31 cellular contexts compared by ENCODE assay signal in the genomic region with DNA sequence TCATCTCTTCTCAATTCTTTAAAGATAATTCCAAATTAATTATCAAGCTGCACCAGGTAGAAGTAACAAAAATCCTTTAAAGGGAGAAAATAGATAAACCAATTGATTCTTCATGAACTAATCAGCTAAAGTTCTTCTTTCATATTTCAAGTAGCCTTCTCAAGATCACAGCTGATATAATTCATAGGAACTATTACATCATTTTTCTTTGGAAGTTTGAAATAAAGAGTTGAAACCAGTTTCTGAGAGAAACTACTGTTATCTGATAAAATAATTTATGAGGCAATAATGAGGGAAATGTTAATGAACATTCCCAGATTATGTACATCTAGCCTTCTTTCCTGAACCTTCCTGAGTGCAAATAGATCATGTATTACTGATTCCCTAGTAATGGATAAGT.
"Had no signal": no experiment of that assay in that cellular context is flagged by ENCODE, and none has a peak within 500 bp of the region (broad histone marks: within the 10 kb centered on the region; RNA-seq: fewer than 3 reads in every experiment).

No MANE protein-coding gene starts in this region.

- H3K9me3 ChIP-seq: ascending aorta had no signal

- ATAC-seq: activated CD4-positive, alpha-beta T cell treated with anti-CD3 and anti-CD28 coated beads for 36 hours; activated CD4-positive, CD25-positive, alpha-beta regulatory T cell treated with anti-CD3 and anti-CD28 coated beads, Interleukin-2, amount 50 U/mL, for 24 hours; activated CD8-positive, alpha-beta memory T cell treated with anti-CD3 and anti-CD28 coated beads, Interleukin-2, amount 10 ng/mL, durations not matched to agents 7 days and 5 days; activated CD8-positive, alpha-beta T cell treated with anti-CD3 and anti-CD28 coated beads, Interleukin-2, amount 10 ng/mL, durations not matched to agents 7 days and 5 days; activated naive CD8-positive, alpha-beta T cell treated with anti-CD3 and anti-CD28 coated beads, Interleukin-2, amount 50 U/mL, for 24 hours; WTC11 had no signal

- H3K27me3 ChIP-seq: ascending aorta, cardiac muscle cell had no signal

- H3K36me3 ChIP-seq: ascending aorta, cardiac muscle cell, WERI-Rb-1 had no signal

- DNase-seq: activated CD4-positive, alpha-beta memory T cell treated with anti-CD3 and anti-CD28 coated beads, Interleukin-2, amount 10 ng/mL, durations not matched to agents 7 days and 5 days; activated CD4-positive, alpha-beta T cell treated with anti-CD3 and anti-CD28 coated beads for 1 hour; activated CD4-positive, alpha-beta T cell treated with anti-CD3 and anti-CD28 coated beads for 36 hours; activated CD4-positive, alpha-beta T cell treated with anti-CD3 and anti-CD28 coated beads for 48 hours; activated CD4-positive, alpha-beta T cell treated with anti-CD3 and anti-CD28 coated beads, Interleukin-2, amount 10 ng/mL, durations not matched to agents 7 days and 5 days; activated CD4-positive, alpha-beta T cell treated with anti-CD3 and anti-CD28 coated beads, Interleukin-2, amount 50 U/mL, for 48 hours; activated CD4-positive, CD25-positive, alpha-beta regulatory T cell; activated CD8-positive, alpha-beta memory T cell treated with anti-CD3 and anti-CD28 coated beads for 24 hours; activated CD8-positive, alpha-beta memory T cell treated with anti-CD3 and anti-CD28 coated beads, Interleukin-2, amount 10 ng/mL, durations not matched to agents 7 days and 5 days; activated CD8-positive, alpha-beta memory T cell treated with anti-CD3 and anti-CD28 coated beads, Interleukin-2, amount 50 U/mL, for 48 hours; activated CD8-positive, alpha-beta T cell treated with anti-CD3 and anti-CD28 coated beads, Interleukin-2, amount 10 ng/mL, durations not matched to agents 7 days and 5 days; activated effector memory CD4-positive, alpha-beta T cell treated with Interleukin-2 at 50 U/mL for 16 hours; activated gamma-delta T cell; activated naive CD4-positive, alpha-beta T cell treated with anti-CD3 and anti-CD28 coated beads, Interleukin-2, amount 10 ng/mL, durations not matched to agents 7 days and 5 days; activated naive CD4-positive, alpha-beta T cell treated with Interleukin-2 at 50 U/mL for 16 hours; activated naive CD8-positive, alpha-beta T cell treated with anti-CD3 and anti-CD28 coated beads, Interleukin-2, amount 10 ng/mL, durations not matched to agents 7 days and 5 days; activated naive CD8-positive, alpha-beta T cell treated with anti-CD3 and anti-CD28 coated beads, Interleukin-2, amount 50 U/mL, for 24 hours; activated T-cell treated with anti-CD3 and anti-CD28 coated beads, Interleukin-2, amount 50 U/mL, for 24 hours; activated T-cell treated with anti-CD3 and anti-CD28 coated beads, Interleukin-2, amount 50 U/mL, for 48 hours; amygdala; anterior cingulate cortex; caudate nucleus; cerebellar nuclear complex; T-helper 2 cell; T-helper 9 cell; WERI-Rb-1 had no signal

- H3K4me3 ChIP-seq: ascending aorta, cardiac muscle cell had no signal

- FAIRE-seq: bronchial epithelial cell had no signal

- H3K4me1 ChIP-seq: ascending aorta had no signal

- H3K27ac ChIP-seq: ascending aorta, cardiac muscle cell, WERI-Rb-1 had no signal
